Comparison of ENCODE assay signal across 8 cellular contexts in genomic region chr11:65429069-65429681, GRCh38. TPM values are rescaled to one million over a fixed set of nuclear protein-coding genes. Genes with fewer than 3 reads are reported as not detected.
DNase-seq lines count a peak whose midpoint lies in the region; ATAC-seq and TF ChIP-seq lines count a peak whose summit lies in the region.

No MANE protein-coding gene starts in this region.

- H3K9me3 Mint-ChIP-seq in activated naive CD4-positive, alpha-beta T cell treated with anti-CD3 and anti-CD28 coated beads for 36 hours, result no peaks in the 10 kb centered on the region

- H3K9me3 ChIP-seq in T-helper 17 cell (ENCODE audit: control insufficient read depth, low read length, poor library complexity, severe bottlenecking) (peaks cover 2% of the 10 kb centered on the region), neutrophil (no peaks in the 10 kb centered on the region), WERI-Rb-1 (ENCODE audit: severe bottlenecking) (no peaks in the 10 kb centered on the region)

- CTCF ChIA-PET in activated naive CD4-positive, alpha-beta T cell treated with anti-CD3 and anti-CD28 coated beads for 36 hours (lab: Charles Lee), result interaction anchor here (0.9 kb wide), 1 partner anchor 12 kb away, joined by 3 read pairs; no protein-coding TSS in a partner anchor

- H3K27ac ChIP-seq in neutrophil (peak overlapping the region; percentile 97), WERI-Rb-1 (no peak overlapping the region)

- peak overlapping the region; percentile 100 for H3K4me3 Mint-ChIP-seq in activated naive CD4-positive, alpha-beta T cell treated with anti-CD3 and anti-CD28 coated beads for 36 hours
- peak overlapping the region; percentile 92 for H3K4me3 Mint-ChIP-seq in T-helper 17 cell

- intact Hi-C loops in activated naive CD4-positive, alpha-beta T cell treated with anti-CD3 and anti-CD28 coated beads for 36 hours (cut with micrococcal nuclease), result no loop called here

- peak overlapping the region; percentile 99 for H3K27ac Mint-ChIP-seq in activated naive CD4-positive, alpha-beta T cell treated with anti-CD3 and anti-CD28 coated beads for 36 hours
- H3K27ac Mint-ChIP-seq in T-helper 17 cell, result peak overlapping the region; percentile 100

- H3K4me1 ChIP-seq in neutrophil (ENCODE audit: control insufficient read depth in 1 of 2, insufficient read depth in 1 of 2, low read depth in 1 of 2, low read length in 1 of 2), result peaks cover 76 to 81% of the 10 kb centered on the region in 2 experiments

- TF ChIP-seq CTCF in epithelial cell of esophagus (IDR thresholded peaks at IDR 0.05; ENCODE audit: insufficient read depth, low read depth, low read length, missing control alignments) (no peak), neutrophil (IDR thresholded peaks at IDR 0.05) (no peak), WERI-Rb-1 (IDR thresholded peaks at IDR 0.05; ENCODE audit: low read depth, low read length) (no peak)

- H3K4me3 ChIP-seq in epithelial cell of esophagus (ENCODE audit: low read length) (peak overlapping the region; percentile 97), neutrophil (ENCODE audit: low read depth in 1 of 2, low read length in 1 of 2) (peak overlapping the region; percentile 93 to 95), WERI-Rb-1 (ENCODE audit: low read depth, low read length) (no peak overlapping the region)

- H3K36me3 ChIP-seq in neutrophil, result peaks cover 69% of the 10 kb centered on the region
- no peaks in the 10 kb centered on the region for H3K36me3 ChIP-seq in WERI-Rb-1

- peaks cover 3% of the 10 kb centered on the region for H3K27me3 Mint-ChIP-seq in activated naive CD4-positive, alpha-beta T cell treated with anti-CD3 and anti-CD28 coated beads for 36 hours (ENCODE audit: low read depth)
- H3K27me3 Mint-ChIP-seq in T-helper 17 cell, result no peaks in the 10 kb centered on the region

- DNase-seq in activated naive CD4-positive, alpha-beta T cell treated with anti-CD3 and anti-CD28 coated beads for 36 hours, result peak; percentile 61
- DNase-seq in activated naive CD4-positive, alpha-beta T cell treated with Interleukin-2 at 50 U/mL for 16 hours, result no peak
- no peak for DNase-seq in T-helper 17 cell
- peak; percentile 76 for DNase-seq in epithelial cell of esophagus (ENCODE audit: low read depth)
- no peak for DNase-seq in WERI-Rb-1

- peaks cover 72% of the 10 kb centered on the region for H3K4me1 Mint-ChIP-seq in activated naive CD4-positive, alpha-beta T cell treated with anti-CD3 and anti-CD28 coated beads for 36 hours (ENCODE audit: low read depth)
- peaks cover 73% of the 10 kb centered on the region for H3K4me1 Mint-ChIP-seq in T-helper 17 cell

- H3K27me3 ChIP-seq in neutrophil (no peaks in the 10 kb centered on the region), WERI-Rb-1 (ENCODE audit: insufficient read depth, low read depth, severe bottlenecking) (no peaks in the 10 kb centered on the region)

- H3K36me3 Mint-ChIP-seq in activated naive CD4-positive, alpha-beta T cell treated with anti-CD3 and anti-CD28 coated beads for 36 hours (ENCODE audit: low read depth), result peaks cover 71% of the 10 kb centered on the region
- H3K36me3 Mint-ChIP-seq in T-helper 17 cell (ENCODE audit: low read depth), result peaks cover 14% of the 10 kb centered on the region

- no peak for ATAC-seq in T-helper 17 cell
- no peak for ATAC-seq in HG02642 (IDR thresholded peaks at IDR 0.05; ENCODE audit: poor library complexity, unreplicated experiment)
- no peak for ATAC-seq in GM18517 (IDR thresholded peaks at IDR 0.05; ENCODE audit: unreplicated experiment)

RNA-seq across cellular contexts. Expression of gene NEAT1, which starts 6.6 kb away (rescaled TPM):
- total RNA-seq in activated naive CD4-positive, alpha-beta T cell treated with anti-CD3 and anti-CD28 coated beads for 36 hours, result 100 to 1,000 TPM; 693 to 750 TPM
- 100 to 1,000 TPM; 554 to 555 TPM for total RNA-seq in T-helper 17 cell

RNA-seq across cellular contexts. Expression of gene FRMD8, which starts 42.7 kb away (rescaled TPM):
- 10 to 100 TPM; 38.2 to 40.0 TPM for total RNA-seq in activated naive CD4-positive, alpha-beta T cell treated with anti-CD3 and anti-CD28 coated beads for 36 hours
- total RNA-seq in T-helper 17 cell, result 10 to 100 TPM; 29.2 to 37.5 TPM

RNA-seq across cellular contexts. Expression of gene SLC25A45, which starts 46.7 kb away (rescaled TPM):
- 10 to 100 TPM; 10.4 to 12.1 TPM for total RNA-seq in activated naive CD4-positive, alpha-beta T cell treated with anti-CD3 and anti-CD28 coated beads for 36 hours
- 10 to 100 TPM; 57.7 to 61.6 TPM for total RNA-seq in T-helper 17 cell

Comparison
In these comparisons a context has a peak if more than half of its experiments do, and no peak if none do; other contexts are left out.
1. DNase-seq: peak in activated naive CD4-positive, alpha-beta T cell treated with anti-CD3 and anti-CD28 coated beads for 36 hours (single experiment) and epithelial cell of esophagus (single experiment); none in activated naive CD4-positive, alpha-beta T cell treated with Interleukin-2 at 50 U/mL for 16 hours (single experiment), T-helper 17 cell (0 of 3) and WERI-Rb-1 (single experiment).
2. RNA of gene SLC25A45, which starts 46.7 kb away (total RNA-seq): 57.7 to 61.6 TPM in T-helper 17 cell; 10.4 to 12.1 TPM in activated naive CD4-positive, alpha-beta T cell treated with anti-CD3 and anti-CD28 coated beads for 36 hours; every median in the first group is over 4 times any median in the second.